In the genomic region with DNA sequence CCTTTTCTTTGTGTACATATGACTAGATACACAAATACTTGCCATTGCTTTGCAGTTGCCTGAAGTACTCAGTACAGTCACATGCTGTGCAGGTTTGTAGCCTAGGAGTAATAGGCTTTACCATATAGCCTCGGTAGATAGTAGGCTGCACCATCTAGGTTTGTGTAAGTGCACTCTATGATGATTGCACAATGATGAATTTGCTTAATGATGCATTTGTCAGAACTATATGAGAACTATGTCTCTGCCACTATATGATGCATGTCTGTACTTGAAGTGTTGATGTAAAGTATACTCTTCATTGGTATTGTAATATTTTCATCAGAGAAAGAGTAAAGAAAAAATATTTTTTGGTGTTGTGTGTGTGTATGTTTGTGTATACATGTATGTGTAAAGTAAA, we compare ENCODE assay signal across 27 cellular contexts.
"Had no signal": no experiment of that assay in that cellular context is flagged by ENCODE, and none has a peak within 500 bp of the region (broad histone marks: within the 10 kb centered on the region; RNA-seq: fewer than 3 reads in every experiment).

No MANE protein-coding gene starts in this region.

- H3K36me3 ChIP-seq: colonic mucosa, esophagus squamous epithelium, gastroesophageal sphincter, heart left ventricle, left lung, lower lobe of right lung had no signal

- H3K27me3 ChIP-seq: colonic mucosa, esophagus squamous epithelium, gastroesophageal sphincter, heart left ventricle, hepatocyte, left lung had no signal

- FAIRE-seq: endometrium, frontal cortex, keratinocyte had no signal

- H3K27ac ChIP-seq: colonic mucosa, esophagus squamous epithelium, gastroesophageal sphincter, heart left ventricle, hepatocyte, left lung, lower lobe of right lung had no signal

- H3K4me3 Mint-ChIP-seq: dendritic cell treated with granulocyte-macrophage colony-stimulating factor and Interleukin-4, amounts not matched to agents 40 ng/mL and 50 ng/mL, for 4 days; effector memory CD8-positive, alpha-beta T cell; endodermal cell; immature natural killer cell; mesothelial cell of epicardium; naive thymus-derived CD4-positive, alpha-beta T cell; natural killer cell had no signal

- H3K9me3 ChIP-seq: colonic mucosa, esophagus squamous epithelium, gastroesophageal sphincter, heart left ventricle, left lung, lower lobe of right lung, mucosa of descending colon had no signal

- H3K4me1 ChIP-seq: colonic mucosa, esophagus squamous epithelium, gastroesophageal sphincter, heart left ventricle, left lung, lower lobe of right lung had no signal

- H3K4me1 Mint-ChIP-seq: endodermal cell; immature natural killer cell; mesothelial cell of epicardium; naive thymus-derived CD4-positive, alpha-beta T cell; natural killer cell had no signal

- H3K27ac Mint-ChIP-seq: dendritic cell treated with granulocyte-macrophage colony-stimulating factor and Interleukin-4, amounts not matched to agents 40 ng/mL and 50 ng/mL, for 4 days; effector memory CD8-positive, alpha-beta T cell; endodermal cell; immature natural killer cell; mesothelial cell of epicardium; naive thymus-derived CD4-positive, alpha-beta T cell; natural killer cell had no signal

- H3K27me3 Mint-ChIP-seq: dendritic cell treated with granulocyte-macrophage colony-stimulating factor and Interleukin-4, amounts not matched to agents 40 ng/mL and 50 ng/mL, for 4 days; naive thymus-derived CD4-positive, alpha-beta T cell had no signal

- ATAC-seq: effector memory CD8-positive, alpha-beta T cell; esophagus mucosa; gastroesophageal sphincter; heart left ventricle; left cardiac atrium; left lung; left ventricle myocardium superior; lower lobe of right lung; mucosa of descending colon; naive thymus-derived CD4-positive, alpha-beta T cell; natural killer cell had no signal

- DNase-seq: colonic mucosa; cortex of kidney; effector CD8-positive, alpha-beta T cell; effector memory CD8-positive, alpha-beta T cell; endodermal cell; erythroblast; esophagus squamous epithelium; foreskin fibroblast; heart left ventricle; hypothalamus; immature natural killer cell; left cardiac atrium; left lung; left ventricle myocardium superior; lower lobe of right lung; mesenchymal stem cell; mucosa of descending colon; naive thymus-derived CD4-positive, alpha-beta T cell; natural killer cell had no signal

- H3K9me3 Mint-ChIP-seq: dendritic cell treated with granulocyte-macrophage colony-stimulating factor and Interleukin-4, amounts not matched to agents 40 ng/mL and 50 ng/mL, for 4 days; effector memory CD8-positive, alpha-beta T cell; endodermal cell; mesothelial cell of epicardium had no signal

- H3K4me3 ChIP-seq: colonic mucosa, esophagus squamous epithelium, gastroesophageal sphincter, heart left ventricle, hepatocyte, left lung, lower lobe of right lung, mucosa of descending colon had no signal

- H3K36me3 Mint-ChIP-seq: immature natural killer cell; mesothelial cell of epicardium; naive thymus-derived CD4-positive, alpha-beta T cell; natural killer cell had no signal
